Comparison of ENCODE assay signal across 1 cellular context in the genomic region with DNA sequence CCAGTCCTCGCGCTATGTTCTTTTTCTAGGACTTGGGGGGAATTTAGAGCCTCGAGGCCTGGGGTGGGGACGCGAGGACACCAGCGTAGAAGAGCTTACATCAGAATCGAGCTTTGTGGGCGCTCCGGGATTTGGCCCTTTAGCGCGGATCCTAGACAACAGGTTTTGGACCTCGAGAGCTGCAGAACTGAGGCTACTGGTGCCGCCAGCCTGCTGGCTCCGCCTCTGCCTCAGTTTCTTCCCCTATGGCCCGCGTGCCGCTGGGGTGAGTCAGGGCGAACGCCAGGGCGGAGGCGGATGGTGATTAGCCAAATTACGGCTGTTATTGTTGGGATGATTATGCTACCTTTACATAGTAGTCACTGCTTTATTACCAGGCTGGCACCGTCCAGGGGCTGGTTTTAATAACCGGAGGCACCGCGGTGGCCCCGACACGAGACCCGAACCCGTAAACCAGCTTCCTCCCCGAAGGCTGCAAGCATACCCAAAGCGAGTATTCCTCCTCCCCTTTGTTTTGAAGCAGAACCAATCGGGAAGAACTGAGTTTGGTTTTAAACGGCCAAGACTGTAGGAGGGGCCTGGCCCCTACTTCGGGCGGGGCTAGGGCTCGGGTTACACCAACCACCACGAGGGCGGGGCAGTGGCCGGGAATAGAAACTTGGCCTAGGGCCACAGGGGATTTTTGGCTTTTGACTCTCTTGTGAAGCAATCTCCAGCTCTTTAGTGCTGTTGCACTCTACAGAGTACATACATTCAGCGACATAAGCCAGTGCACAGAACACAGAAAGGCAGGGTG.
TF ChIP-seq lines count a peak whose summit lies in the region.

No MANE protein-coding gene starts in this region.

TF ChIP-seq in HepG2, 621 proteins besides CTCF, POLR2A, EP300 and RAD21 (continued from another document and continues in another):
- no peak for TF ChIP-seq FOXA1 (IDR thresholded peaks at IDR 0.05)
- TF ChIP-seq FOXA1 (CRISPR knock-in tag; IDR thresholded peaks at IDR 0.05): 0 out of 2 replicates have a peak, but pooled peaks have one; percentile 7
- TF ChIP-seq, protein P1, sequence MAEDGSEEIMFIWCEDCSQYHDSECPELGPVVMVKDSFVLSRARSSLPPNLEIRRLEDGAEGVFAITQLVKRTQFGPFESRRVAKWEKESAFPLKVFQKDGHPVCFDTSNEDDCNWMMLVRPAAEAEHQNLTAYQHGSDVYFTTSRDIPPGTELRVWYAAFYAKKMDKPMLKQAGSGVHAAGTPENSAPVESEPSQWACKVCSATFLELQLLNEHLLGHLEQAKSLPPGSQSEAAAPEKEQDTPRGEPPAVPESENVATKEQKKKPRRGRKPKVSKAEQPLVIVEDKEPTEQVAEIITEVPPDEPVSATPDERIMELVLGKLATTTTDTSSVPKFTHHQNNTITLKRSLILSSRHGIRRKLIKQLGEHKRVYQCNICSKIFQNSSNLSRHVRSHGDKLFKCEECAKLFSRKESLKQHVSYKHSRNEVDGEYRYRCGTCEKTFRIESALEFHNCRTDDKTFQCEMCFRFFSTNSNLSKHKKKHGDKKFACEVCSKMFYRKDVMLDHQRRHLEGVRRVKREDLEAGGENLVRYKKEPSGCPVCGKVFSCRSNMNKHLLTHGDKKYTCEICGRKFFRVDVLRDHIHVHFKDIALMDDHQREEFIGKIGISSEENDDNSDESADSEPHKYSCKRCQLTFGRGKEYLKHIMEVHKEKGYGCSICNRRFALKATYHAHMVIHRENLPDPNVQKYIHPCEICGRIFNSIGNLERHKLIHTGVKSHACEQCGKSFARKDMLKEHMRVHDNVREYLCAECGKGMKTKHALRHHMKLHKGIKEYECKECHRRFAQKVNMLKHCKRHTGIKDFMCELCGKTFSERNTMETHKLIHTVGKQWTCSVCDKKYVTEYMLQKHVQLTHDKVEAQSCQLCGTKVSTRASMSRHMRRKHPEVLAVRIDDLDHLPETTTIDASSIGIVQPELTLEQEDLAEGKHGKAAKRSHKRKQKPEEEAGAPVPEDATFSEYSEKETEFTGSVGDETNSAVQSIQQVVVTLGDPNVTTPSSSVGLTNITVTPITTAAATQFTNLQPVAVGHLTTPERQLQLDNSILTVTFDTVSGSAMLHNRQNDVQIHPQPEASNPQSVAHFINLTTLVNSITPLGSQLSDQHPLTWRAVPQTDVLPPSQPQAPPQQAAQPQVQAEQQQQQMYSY (CRISPR knock-in tag; IDR thresholded peaks at IDR 0.05): 0 out of 2 replicates have a peak, but pooled peaks have one; percentile 46
- no peak for TF ChIP-seq AGO1 (IDR thresholded peaks at IDR 0.05; ENCODE audit: low read depth, low read length, poor library complexity, severe bottlenecking)
- TF ChIP-seq, protein P2, sequence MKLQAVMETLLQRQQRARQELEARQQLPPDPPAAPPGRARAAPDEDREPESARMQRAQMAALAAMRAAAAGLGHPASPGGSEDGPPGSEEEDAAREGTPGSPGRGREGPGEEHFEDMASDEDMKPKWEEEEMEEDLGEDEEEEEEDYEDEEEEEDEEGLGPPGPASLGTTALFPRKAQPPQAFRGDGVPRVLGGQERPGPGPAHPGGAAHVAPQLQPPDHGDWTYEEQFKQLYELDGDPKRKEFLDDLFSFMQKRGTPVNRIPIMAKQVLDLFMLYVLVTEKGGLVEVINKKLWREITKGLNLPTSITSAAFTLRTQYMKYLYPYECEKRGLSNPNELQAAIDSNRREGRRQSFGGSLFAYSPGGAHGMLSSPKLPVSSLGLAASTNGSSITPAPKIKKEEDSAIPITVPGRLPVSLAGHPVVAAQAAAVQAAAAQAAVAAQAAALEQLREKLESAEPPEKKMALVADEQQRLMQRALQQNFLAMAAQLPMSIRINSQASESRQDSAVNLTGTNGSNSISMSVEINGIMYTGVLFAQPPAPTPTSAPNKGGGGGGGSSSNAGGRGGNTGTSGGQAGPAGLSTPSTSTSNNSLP (IDR thresholded peaks at IDR 0.05; ENCODE audit: low read depth, low read length): no peak
- peak; percentile 71; the same call in 1 of the 2 replicates for TF ChIP-seq ADNP (CRISPR knock-in tag; IDR thresholded peaks at IDR 0.05)
- TF ChIP-seq ZNF12 (CRISPR knock-in tag; IDR thresholded peaks at IDR 0.05): peak; percentile 54; the same call in 1 of the 2 replicates
- TF ChIP-seq NONO (IDR thresholded peaks at IDR 0.05): no peak
- TF ChIP-seq NONO (CRISPR knock-in tag; conservative IDR thresholded peaks at IDR 0.05): peak; percentile 60
- peak; percentile 99 for TF ChIP-seq SIX4 (CRISPR knock-in tag; IDR thresholded peaks at IDR 0.05)
- peak; percentile 52 for TF ChIP-seq ZNF263 (CRISPR knock-in tag; IDR thresholded peaks at IDR 0.05)
- no peak for TF ChIP-seq RBM22 (optimal IDR thresholded peaks at IDR 0.05; ENCODE audit: low read length)
- TF ChIP-seq ZNF782 (CRISPR knock-in tag; IDR thresholded peaks at IDR 0.05; ENCODE audit: borderline replicate concordance): no peak
- no peak; the same call in 1 of the 2 replicates for TF ChIP-seq ZNF678 (CRISPR knock-in tag; IDR thresholded peaks at IDR 0.05)
- 0 out of 2 replicates have a peak, but pooled peaks have one; percentile 42 for TF ChIP-seq FIP1L1 (IDR thresholded peaks at IDR 0.05; ENCODE audit: borderline replicate concordance, insufficient read depth, low read depth, low read length)
- TF ChIP-seq, protein P3, sequence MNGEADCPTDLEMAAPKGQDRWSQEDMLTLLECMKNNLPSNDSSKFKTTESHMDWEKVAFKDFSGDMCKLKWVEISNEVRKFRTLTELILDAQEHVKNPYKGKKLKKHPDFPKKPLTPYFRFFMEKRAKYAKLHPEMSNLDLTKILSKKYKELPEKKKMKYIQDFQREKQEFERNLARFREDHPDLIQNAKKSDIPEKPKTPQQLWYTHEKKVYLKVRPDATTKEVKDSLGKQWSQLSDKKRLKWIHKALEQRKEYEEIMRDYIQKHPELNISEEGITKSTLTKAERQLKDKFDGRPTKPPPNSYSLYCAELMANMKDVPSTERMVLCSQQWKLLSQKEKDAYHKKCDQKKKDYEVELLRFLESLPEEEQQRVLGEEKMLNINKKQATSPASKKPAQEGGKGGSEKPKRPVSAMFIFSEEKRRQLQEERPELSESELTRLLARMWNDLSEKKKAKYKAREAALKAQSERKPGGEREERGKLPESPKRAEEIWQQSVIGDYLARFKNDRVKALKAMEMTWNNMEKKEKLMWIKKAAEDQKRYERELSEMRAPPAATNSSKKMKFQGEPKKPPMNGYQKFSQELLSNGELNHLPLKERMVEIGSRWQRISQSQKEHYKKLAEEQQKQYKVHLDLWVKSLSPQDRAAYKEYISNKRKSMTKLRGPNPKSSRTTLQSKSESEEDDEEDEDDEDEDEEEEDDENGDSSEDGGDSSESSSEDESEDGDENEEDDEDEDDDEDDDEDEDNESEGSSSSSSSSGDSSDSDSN (CRISPR knock-in tag; IDR thresholded peaks at IDR 0.05): peak; percentile 58
- TF ChIP-seq, protein P4, sequence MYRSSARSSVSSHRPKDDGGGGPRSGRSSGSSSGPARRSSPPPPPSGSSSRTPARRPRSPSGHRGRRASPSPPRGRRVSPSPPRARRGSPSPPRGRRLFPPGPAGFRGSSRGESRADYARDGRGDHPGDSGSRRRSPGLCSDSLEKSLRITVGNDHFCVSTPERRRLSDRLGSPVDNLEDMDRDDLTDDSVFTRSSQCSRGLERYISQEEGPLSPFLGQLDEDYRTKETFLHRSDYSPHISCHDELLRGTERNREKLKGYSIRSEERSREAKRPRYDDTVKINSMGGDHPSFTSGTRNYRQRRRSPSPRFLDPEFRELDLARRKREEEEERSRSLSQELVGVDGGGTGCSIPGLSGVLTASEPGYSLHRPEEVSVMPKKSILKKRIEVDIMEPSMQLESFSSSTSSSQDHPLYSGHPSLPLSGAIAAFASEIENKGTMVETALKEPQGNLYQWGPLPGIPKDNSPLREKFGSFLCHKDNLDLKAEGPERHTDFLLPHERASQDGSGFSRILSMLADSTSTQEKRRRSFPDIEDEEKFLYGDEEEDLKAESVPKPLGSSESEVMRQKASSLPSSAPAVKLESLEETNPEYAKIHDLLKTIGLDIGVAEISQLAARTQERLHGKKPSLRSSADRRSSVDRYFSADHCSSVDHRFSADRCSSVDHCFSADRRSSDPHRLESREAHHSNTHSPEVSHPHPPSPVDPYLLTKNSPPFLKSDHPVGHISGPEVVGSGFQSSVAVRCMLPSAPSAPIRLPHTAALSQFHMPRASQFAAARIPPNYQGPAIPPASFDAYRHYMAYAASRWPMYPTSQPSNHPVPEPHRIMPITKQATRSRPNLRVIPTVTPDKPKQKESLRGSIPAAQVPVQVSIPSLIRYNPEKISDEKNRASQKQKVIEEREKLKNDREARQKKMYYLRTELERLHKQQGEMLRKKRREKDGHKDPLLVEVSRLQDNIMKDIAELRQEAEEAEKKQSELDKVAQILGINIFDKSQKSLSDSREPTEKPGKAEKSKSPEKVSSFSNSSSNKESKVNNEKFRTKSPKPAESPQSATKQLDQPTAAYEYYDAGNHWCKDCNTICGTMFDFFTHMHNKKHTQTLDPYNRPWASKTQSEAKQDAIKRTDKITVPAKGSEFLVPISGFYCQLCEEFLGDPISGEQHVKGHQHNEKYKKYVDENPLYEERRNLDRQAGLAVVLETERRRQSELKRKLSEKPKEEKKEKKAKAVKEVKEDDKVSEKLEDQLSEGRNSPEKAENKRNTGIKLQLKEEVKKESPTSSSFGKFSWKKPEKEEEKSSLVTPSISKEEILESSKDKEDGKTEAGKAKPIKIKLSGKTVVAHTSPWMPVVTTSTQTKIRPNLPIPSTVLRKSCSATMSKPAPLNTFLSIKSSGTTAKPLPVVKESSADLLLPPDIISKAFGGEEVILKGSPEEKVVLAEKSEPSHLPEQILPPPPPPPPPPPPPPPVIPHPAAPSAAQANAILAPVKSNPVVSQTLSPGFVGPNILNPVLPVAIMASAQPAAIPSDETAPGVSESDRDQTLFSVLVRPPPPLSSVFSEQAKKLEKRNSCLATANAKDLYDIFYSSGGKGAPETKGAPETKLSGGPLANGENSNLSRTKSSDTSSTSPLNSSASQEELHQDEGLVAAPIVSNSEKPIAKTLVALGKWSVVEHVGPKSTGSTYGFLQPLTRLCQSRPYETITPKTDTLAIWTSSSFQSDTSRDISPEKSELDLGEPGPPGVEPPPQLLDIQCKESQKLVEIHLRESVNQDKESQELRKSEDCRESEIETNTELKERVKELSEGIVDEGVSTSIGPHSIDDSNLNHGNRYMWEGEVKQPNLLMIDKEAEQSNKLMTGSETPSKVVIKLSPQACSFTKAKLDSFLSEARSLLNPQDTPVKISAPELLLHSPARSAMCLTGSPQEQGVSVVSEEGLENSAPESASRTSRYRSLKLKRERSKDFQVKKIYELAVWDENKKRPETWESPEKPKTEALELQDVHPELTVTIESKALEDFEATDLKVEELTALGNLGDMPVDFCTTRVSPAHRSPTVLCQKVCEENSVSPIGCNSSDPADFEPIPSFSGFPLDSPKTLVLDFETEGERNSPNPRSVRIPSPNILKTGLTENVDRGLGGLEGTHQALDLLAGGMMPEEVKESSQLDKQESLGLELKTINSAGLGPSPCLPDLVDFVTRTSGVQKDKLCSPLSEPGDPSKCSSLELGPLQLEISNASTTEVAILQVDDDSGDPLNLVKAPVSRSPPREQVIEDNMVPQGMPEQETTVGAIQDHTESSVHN (CRISPR knock-in tag; IDR thresholded peaks at IDR 0.05): peak; percentile 47; the same call in 1 of the 2 replicates
- TF ChIP-seq SMAD9 (CRISPR knock-in tag; IDR thresholded peaks at IDR 0.05): no peak
- TF ChIP-seq RBFOX2 (IDR thresholded peaks at IDR 0.05; ENCODE audit: low read depth, low read length): peak; percentile 56
- TF ChIP-seq ARNT (IDR thresholded peaks at IDR 0.05): no peak
- no peak for TF ChIP-seq CBX5 (CRISPR knock-in tag; IDR thresholded peaks at IDR 0.05; ENCODE audit: borderline replicate concordance)
- no peak for TF ChIP-seq PHF20 (CRISPR knock-in tag; IDR thresholded peaks at IDR 0.05)
- no peak for TF ChIP-seq ZNF672 (CRISPR knock-in tag; IDR thresholded peaks at IDR 0.05)
- TF ChIP-seq RBAK (CRISPR knock-in tag; IDR thresholded peaks at IDR 0.05): peak; percentile 76; the same call in 1 of the 2 replicates
- TF ChIP-seq NKX3-1 (CRISPR knock-in tag; IDR thresholded peaks at IDR 0.05): no peak
- TF ChIP-seq ZFX (CRISPR knock-in tag; IDR thresholded peaks at IDR 0.05; ENCODE audit: low read depth): peak; percentile 81; the same call in 1 of the 2 replicates
- TF ChIP-seq, protein P5, sequence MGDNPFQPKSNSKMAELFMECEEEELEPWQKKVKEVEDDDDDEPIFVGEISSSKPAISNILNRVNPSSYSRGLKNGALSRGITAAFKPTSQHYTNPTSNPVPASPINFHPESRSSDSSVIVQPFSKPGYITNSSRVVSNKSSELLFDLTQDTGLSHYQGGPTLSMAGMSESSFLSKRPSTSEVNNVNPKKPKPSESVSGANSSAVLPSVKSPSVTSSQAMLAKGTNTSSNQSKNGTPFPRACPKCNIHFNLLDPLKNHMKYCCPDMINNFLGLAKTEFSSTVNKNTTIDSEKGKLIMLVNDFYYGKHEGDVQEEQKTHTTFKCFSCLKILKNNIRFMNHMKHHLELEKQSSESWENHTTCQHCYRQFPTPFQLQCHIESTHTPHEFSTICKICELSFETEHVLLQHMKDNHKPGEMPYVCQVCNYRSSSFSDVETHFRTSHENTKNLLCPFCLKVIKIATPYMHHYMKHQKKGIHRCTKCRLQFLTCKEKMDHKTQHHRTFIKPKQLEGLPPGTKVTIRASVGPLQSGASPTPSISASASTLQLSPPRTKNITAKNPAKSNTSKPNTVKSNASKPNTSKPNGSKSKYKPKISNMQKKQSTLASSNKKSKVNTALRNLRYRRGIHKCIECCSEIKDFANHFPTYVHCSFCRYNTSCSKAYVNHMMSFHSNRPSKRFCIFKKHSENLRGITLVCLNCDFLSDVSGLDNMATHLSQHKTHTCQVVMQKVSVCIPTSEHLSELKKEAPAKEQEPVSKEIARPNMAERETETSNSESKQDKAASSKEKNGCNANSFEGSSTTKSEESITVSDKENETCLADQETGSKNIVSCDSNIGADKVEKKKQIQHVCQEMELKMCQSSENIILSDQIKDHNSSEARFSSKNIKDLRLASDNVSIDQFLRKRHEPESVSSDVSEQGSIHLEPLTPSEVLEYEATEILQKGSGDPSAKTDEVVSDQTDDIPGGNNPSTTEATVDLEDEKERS (CRISPR knock-in tag; IDR thresholded peaks at IDR 0.05): peak; percentile 58; the same call in 1 of the 2 replicates
- TF ChIP-seq FOXJ3 (CRISPR knock-in tag; IDR thresholded peaks at IDR 0.05; ENCODE audit: borderline replicate concordance): no peak; the same call in 1 of the 2 replicates
- peak; percentile 7; the same call in 1 of the 2 replicates for TF ChIP-seq SIN3B (IDR thresholded peaks at IDR 0.05; ENCODE audit: low read length)
- TF ChIP-seq ZNF792 (CRISPR knock-in tag; IDR thresholded peaks at IDR 0.05): peak; percentile 12; the same call in 1 of the 2 replicates
- no peak for TF ChIP-seq ZNF326 (CRISPR knock-in tag; IDR thresholded peaks at IDR 0.05; ENCODE audit: borderline replicate concordance)
